2 cellular contexts compared by ENCODE assay signal in the genomic region with DNA sequence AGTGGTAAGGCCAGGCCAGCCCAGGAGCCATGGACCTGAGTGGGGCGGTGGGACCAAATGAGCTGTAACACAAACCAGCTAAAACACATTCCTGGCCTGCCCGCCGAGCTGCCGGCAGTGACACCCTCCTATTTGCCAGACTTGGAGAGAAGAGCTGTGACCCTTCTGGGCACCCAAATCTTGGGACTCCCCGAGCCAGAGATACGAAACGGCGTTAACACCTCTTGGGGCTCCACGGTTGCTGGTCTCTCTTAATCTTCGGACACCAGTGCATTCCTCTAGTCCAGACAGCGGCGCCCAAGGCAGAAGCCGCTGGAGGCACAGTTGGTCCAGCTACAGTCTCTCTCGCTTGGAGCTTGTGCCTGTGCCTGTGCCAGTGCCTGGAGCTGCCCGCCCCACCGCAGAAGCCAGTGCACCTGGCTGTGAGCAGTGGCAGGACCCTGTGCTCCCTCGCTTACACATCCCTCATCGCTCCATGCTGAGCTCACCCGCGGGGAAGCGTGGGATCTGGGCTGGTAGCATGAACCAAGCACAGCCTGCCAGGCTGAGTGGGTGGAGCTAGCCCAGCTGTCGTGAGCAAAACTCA.
TF ChIP-seq lines count a peak whose summit lies in the region.

No MANE protein-coding gene starts in this region.

TF ChIP-seq in GM23338, 12 proteins besides CTCF, POLR2A, EP300 and RAD21 (continues in another document):
- TF ChIP-seq, protein P1, sequence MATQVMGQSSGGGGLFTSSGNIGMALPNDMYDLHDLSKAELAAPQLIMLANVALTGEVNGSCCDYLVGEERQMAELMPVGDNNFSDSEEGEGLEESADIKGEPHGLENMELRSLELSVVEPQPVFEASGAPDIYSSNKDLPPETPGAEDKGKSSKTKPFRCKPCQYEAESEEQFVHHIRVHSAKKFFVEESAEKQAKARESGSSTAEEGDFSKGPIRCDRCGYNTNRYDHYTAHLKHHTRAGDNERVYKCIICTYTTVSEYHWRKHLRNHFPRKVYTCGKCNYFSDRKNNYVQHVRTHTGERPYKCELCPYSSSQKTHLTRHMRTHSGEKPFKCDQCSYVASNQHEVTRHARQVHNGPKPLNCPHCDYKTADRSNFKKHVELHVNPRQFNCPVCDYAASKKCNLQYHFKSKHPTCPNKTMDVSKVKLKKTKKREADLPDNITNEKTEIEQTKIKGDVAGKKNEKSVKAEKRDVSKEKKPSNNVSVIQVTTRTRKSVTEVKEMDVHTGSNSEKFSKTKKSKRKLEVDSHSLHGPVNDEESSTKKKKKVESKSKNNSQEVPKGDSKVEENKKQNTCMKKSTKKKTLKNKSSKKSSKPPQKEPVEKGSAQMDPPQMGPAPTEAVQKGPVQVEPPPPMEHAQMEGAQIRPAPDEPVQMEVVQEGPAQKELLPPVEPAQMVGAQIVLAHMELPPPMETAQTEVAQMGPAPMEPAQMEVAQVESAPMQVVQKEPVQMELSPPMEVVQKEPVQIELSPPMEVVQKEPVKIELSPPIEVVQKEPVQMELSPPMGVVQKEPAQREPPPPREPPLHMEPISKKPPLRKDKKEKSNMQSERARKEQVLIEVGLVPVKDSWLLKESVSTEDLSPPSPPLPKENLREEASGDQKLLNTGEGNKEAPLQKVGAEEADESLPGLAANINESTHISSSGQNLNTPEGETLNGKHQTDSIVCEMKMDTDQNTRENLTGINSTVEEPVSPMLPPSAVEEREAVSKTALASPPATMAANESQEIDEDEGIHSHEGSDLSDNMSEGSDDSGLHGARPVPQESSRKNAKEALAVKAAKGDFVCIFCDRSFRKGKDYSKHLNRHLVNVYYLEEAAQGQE (IDR thresholded peaks at IDR 0.05; ENCODE audit: unreplicated experiment), result no peak
- TF ChIP-seq ZNF331 (CRISPR knock-in tag; IDR thresholded peaks at IDR 0.05; ENCODE audit: low read depth) (no peak), ZNF114 (CRISPR knock-in tag; IDR thresholded peaks at IDR 0.05) (no peak), EZH2 (IDR thresholded peaks at IDR 0.05; ENCODE audit: low read depth, unreplicated experiment) (no peak), POLR2AphosphoS5 (IDR thresholded peaks at IDR 0.05; ENCODE audit: low read depth) (no peak), NANOG (IDR thresholded peaks at IDR 0.05; ENCODE audit: borderline replicate concordance) (no peak), EZH2phosphoT487 (IDR thresholded peaks at IDR 0.05; ENCODE audit: unreplicated experiment) (no peak)
- TF ChIP-seq, protein P2, sequence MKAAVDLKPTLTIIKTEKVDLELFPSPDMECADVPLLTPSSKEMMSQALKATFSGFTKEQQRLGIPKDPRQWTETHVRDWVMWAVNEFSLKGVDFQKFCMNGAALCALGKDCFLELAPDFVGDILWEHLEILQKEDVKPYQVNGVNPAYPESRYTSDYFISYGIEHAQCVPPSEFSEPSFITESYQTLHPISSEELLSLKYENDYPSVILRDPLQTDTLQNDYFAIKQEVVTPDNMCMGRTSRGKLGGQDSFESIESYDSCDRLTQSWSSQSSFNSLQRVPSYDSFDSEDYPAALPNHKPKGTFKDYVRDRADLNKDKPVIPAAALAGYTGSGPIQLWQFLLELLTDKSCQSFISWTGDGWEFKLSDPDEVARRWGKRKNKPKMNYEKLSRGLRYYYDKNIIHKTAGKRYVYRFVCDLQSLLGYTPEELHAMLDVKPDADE (IDR thresholded peaks at IDR 0.05), result no peak
- TF ChIP-seq, protein P3, sequence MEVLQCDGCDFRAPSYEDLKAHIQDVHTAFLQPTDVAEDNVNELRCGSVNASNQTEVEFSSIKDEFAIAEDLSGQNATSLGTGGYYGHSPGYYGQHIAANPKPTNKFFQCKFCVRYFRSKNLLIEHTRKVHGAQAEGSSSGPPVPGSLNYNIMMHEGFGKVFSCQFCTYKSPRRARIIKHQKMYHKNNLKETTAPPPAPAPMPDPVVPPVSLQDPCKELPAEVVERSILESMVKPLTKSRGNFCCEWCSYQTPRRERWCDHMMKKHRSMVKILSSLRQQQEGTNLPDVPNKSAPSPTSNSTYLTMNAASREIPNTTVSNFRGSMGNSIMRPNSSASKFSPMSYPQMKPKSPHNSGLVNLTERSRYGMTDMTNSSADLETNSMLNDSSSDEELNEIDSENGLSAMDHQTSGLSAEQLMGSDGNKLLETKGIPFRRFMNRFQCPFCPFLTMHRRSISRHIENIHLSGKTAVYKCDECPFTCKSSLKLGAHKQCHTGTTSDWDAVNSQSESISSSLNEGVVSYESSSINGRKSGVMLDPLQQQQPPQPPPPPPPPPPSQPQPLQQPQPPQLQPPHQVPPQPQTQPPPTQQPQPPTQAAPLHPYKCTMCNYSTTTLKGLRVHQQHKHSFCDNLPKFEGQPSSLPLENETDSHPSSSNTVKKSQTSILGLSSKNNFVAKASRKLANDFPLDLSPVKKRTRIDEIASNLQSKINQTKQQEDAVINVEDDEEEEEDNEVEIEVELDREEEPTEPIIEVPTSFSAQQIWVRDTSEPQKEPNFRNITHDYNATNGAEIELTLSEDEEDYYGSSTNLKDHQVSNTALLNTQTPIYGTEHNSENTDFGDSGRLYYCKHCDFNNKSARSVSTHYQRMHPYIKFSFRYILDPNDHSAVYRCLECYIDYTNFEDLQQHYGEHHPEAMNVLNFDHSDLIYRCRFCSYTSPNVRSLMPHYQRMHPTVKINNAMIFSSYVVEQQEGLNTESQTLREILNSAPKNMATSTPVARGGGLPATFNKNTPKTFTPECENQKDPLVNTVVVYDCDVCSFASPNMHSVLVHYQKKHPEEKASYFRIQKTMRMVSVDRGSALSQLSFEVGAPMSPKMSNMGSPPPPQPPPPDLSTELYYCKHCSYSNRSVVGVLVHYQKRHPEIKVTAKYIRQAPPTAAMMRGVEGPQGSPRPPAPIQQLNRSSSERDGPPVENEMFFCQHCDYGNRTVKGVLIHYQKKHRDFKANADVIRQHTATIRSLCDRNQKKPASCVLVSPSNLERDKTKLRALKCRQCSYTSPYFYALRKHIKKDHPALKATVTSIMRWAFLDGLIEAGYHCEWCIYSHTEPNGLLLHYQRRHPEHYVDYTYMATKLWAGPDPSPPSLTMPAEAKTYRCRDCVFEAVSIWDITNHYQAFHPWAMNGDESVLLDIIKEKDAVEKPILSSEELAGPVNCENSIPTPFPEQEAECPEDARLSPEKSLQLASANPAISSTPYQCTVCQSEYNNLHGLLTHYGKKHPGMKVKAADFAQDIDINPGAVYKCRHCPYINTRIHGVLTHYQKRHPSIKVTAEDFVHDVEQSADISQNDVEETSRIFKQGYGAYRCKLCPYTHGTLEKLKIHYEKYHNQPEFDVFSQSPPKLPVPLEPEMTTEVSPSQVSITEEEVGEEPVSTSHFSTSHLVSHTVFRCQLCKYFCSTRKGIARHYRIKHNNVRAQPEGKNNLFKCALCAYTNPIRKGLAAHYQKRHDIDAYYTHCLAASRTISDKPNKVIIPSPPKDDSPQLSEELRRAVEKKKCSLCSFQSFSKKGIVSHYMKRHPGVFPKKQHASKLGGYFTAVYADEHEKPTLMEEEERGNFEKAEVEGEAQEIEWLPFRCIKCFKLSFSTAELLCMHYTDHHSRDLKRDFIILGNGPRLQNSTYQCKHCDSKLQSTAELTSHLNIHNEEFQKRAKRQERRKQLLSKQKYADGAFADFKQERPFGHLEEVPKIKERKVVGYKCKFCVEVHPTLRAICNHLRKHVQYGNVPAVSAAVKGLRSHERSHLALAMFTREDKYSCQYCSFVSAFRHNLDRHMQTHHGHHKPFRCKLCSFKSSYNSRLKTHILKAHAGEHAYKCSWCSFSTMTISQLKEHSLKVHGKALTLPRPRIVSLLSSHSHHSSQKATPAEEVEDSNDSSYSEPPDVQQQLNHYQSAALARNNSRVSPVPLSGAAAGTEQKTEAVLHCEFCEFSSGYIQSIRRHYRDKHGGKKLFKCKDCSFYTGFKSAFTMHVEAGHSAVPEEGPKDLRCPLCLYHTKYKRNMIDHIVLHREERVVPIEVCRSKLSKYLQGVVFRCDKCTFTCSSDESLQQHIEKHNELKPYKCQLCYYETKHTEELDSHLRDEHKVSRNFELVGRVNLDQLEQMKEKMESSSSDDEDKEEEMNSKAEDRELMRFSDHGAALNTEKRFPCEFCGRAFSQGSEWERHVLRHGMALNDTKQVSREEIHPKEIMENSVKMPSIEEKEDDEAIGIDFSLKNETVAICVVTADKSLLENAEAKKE (CRISPR knock-in tag; IDR thresholded peaks at IDR 0.05), result no peak

TF ChIP-seq in H1, 55 proteins besides CTCF, POLR2A, EP300 and RAD21:
- TF ChIP-seq JUND (IDR thresholded peaks at IDR 0.05; ENCODE audit: low read length) (no peak), MAFK (IDR thresholded peaks at IDR 0.05; ENCODE audit: low read depth, low read length) (no peak), BRCA1 (IDR thresholded peaks at IDR 0.05; ENCODE audit: low read depth, low read length) (no peak)
TF ChIP-seq in H1: peak in this region for 0.
